In the genomic region with DNA sequence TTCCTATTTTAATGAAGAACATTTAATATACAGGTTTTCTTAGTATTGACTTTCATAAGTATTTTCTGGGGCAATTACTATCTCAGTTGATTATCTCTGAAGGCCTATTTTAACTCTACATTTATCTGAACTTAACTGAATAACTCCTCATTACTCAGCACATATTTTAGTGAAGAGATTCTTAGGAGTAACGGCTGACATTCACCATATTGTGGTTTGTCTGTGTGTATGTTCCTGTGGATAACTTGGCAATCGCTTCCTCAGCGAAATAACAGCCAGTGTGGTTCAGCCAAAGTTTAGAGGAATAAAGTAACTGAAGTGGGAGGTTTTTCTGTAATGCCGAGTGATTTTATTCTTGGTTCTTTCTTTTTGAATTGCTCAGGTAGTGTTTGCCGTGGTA, we compare ENCODE assay signal across 1 cellular context.
TF ChIP-seq lines count a peak whose summit lies in the region.

No MANE protein-coding gene starts in this region.

TF ChIP-seq in SK-N-SH treated with all-trans-retinoic acid at 6 μM for 48 hours, 23 proteins besides CTCF, POLR2A, EP300 and RAD21 (continued from another document):
- TF ChIP-seq CREB5 (CRISPR knock-in tag; IDR thresholded peaks at IDR 0.05; ENCODE audit: low read depth) (no peak), ZFP30 (CRISPR knock-in tag; IDR thresholded peaks at IDR 0.05) (no peak), RARB (CRISPR knock-in tag; IDR thresholded peaks at IDR 0.05) (no peak), ARNTL (CRISPR knock-in tag; IDR thresholded peaks at IDR 0.05; ENCODE audit: borderline replicate concordance, low read depth) (no peak), TCF4 (CRISPR knock-in tag; IDR thresholded peaks at IDR 0.05; ENCODE audit: borderline replicate concordance) (no peak), OSR1 (CRISPR knock-in tag; IDR thresholded peaks at IDR 0.05) (no peak), ZNF70 (CRISPR knock-in tag; IDR thresholded peaks at IDR 0.05) (no peak), GLIS3 (CRISPR knock-in tag; IDR thresholded peaks at IDR 0.05) (no peak), CSDC2 (CRISPR knock-in tag; IDR thresholded peaks at IDR 0.05) (no peak), ZNF565 (CRISPR knock-in tag; conservative IDR thresholded peaks at IDR 0.05; ENCODE audit: low read depth) (no peak), SNAI2 (CRISPR knock-in tag; IDR thresholded peaks at IDR 0.05) (no peak), ZFP3 (CRISPR knock-in tag; IDR thresholded peaks at IDR 0.05) (no peak), TSHZ2 (CRISPR knock-in tag; IDR thresholded peaks at IDR 0.05) (no peak), ZNF8 (CRISPR knock-in tag; IDR thresholded peaks at IDR 0.05) (no peak)
- TF ChIP-seq, protein P1, sequence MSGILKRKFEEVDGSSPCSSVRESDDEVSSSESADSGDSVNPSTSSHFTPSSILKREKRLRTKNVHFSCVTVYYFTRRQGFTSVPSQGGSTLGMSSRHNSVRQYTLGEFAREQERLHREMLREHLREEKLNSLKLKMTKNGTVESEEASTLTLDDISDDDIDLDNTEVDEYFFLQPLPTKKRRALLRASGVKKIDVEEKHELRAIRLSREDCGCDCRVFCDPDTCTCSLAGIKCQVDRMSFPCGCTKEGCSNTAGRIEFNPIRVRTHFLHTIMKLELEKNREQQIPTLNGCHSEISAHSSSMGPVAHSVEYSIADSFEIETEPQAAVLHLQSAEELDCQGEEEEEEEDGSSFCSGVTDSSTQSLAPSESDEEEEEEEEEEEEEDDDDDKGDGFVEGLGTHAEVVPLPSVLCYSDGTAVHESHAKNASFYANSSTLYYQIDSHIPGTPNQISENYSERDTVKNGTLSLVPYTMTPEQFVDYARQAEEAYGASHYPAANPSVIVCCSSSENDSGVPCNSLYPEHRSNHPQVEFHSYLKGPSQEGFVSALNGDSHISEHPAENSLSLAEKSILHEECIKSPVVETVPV (CRISPR knock-in tag; IDR thresholded peaks at IDR 0.05) = no peak
TF ChIP-seq in SK-N-SH treated with all-trans-retinoic acid at 6 μM for 48 hours: peak in this region for 4.
